8 cellular contexts compared by ENCODE assay signal in genomic region chr9:42852133-42852532, GRCh38.
A peak's percentile ranks its signal among the peaks of the same experiment; 100 is the strongest.
DNase-seq lines count a peak whose midpoint lies in the region; ATAC-seq and TF ChIP-seq lines count a peak whose summit lies in the region.

No MANE protein-coding gene starts in this region.

- H3K36me3 ChIP-seq in BE2C, result no peaks in the 10 kb centered on the region
- no peaks in the 10 kb centered on the region for H3K36me3 ChIP-seq in GM23248 (ENCODE audit: low read depth)

- DNase-seq in BE2C, result peak; percentile 88
- peak; percentile 67 for DNase-seq in GM23248
- peak; percentile 59 for DNase-seq in RPMI7951 (ENCODE audit: low read depth)
- peak; percentile 64 to 65 for DNase-seq in erythroblast (lab: John Stamatoyannopoulos, UW)
- DNase-seq in natural killer cell, result peak; percentile 48
- no peak for DNase-seq in SHP77 (lab: John Stamatoyannopoulos, UW)
- DNase-seq in activated CD8-positive, alpha-beta memory T cell treated with anti-CD3 and anti-CD28 coated beads for 24 hours, result no peak
- DNase-seq in OCI-M2 (lab: John Stamatoyannopoulos, UW; ENCODE audit: unreplicated experiment), result no peak

- ATAC-seq in natural killer cell, result peak in 2 of 3 donors; percentile 59 to 78

- in situ Hi-C loops in GM23248 (cut with MboI), result no loop called here

- TF ChIP-seq POLR2A in erythroblast (IDR thresholded peaks at IDR 0.05; ENCODE audit: low read length), result no peak

- H3K9me3 Mint-ChIP-seq in natural killer cell, result peaks cover 0 to 4% of the 10 kb centered on the region in 2 donors

- no peak overlapping the region for H3K4me3 Mint-ChIP-seq in natural killer cell

- WGBS in GM23248 (ENCODE audit: low coverage in 1 of 2, low lambda C conversion rate in 2 of 2, missing lambda C conversion rate in 2 of 2), 2 experiments, result 1 to 3% methylated on average over 38 of the region's 38 CpGs

- H3F3A ChIP-seq in GM23248 (ENCODE audit: insufficient read depth), result no peaks in the 10 kb centered on the region

- no peaks in the 10 kb centered on the region for H3K4me1 ChIP-seq in BE2C
- H3K4me1 ChIP-seq in GM23248 (ENCODE audit: insufficient read depth), result no peaks in the 10 kb centered on the region

- H3K4me2 ChIP-seq in GM23248 (ENCODE audit: unreplicated experiment), result peak overlapping the region; percentile 48

- no peak overlapping the region for H3K9ac ChIP-seq in GM23248

- no peaks in the 10 kb centered on the region for H3K79me2 ChIP-seq in GM23248 (ENCODE audit: insufficient read depth)

- H3K36me3 Mint-ChIP-seq in natural killer cell, result no peaks in the 10 kb centered on the region

- H3K27me3 ChIP-seq in BE2C (no peaks in the 10 kb centered on the region), GM23248 (replicated peaks; ENCODE audit: insufficient read depth) (no peaks in the 10 kb centered on the region)

- intact Hi-C loops in natural killer cell (cut with micrococcal nuclease), result no loop called here

- H3K4me1 Mint-ChIP-seq in natural killer cell, result peaks cover 0 to 13% of the 10 kb centered on the region in 2 donors

- no peak overlapping the region for H3K27ac ChIP-seq in GM23248

- H3K9me2 ChIP-seq in GM23248 (ENCODE audit: insufficient read depth), result no peaks in the 10 kb centered on the region

- H3K9me3 ChIP-seq in BE2C (no peaks in the 10 kb centered on the region), GM23248 (ENCODE audit: low read depth) (no peaks in the 10 kb centered on the region)

- H4K20me1 ChIP-seq in GM23248 (ENCODE audit: insufficient read depth), result no peaks in the 10 kb centered on the region

- no peaks in the 10 kb centered on the region for H3K27me3 Mint-ChIP-seq in natural killer cell (ENCODE audit: low read depth in 2 of 2)

- peak overlapping the region; percentile 56 for H2AFZ ChIP-seq in GM23248

- H3K4me3 ChIP-seq in BE2C (ENCODE audit: low read depth, low read length), result peak overlapping the region; percentile 54
- H3K4me3 ChIP-seq in GM23248, result peak overlapping the region; percentile 63

- TF ChIP-seq CTCF in BE2C (IDR thresholded peaks at IDR 0.05; ENCODE audit: low read depth, low read length), result peak; percentile 35
- peak; percentile 16 for TF ChIP-seq CTCF in natural killer cell (IDR thresholded peaks at IDR 0.05)

- peak overlapping the region in 1 of 2 donors; percentile 89 for H3K27ac Mint-ChIP-seq in natural killer cell

Comparison
In these comparisons a context has a peak if more than half of its experiments do, and no peak if none do; other contexts are left out.
1. DNase-seq: peak in BE2C (single experiment), GM23248 (single experiment), RPMI7951 (single experiment), erythroblast (2 of 2) and natural killer cell (single experiment); none in SHP77 (0 of 2), activated CD8-positive, alpha-beta memory T cell treated with anti-CD3 and anti-CD28 coated beads for 24 hours (single experiment) and OCI-M2 (single experiment).